In genomic region chr1:3774503-3775247, GRCh38 we compare ENCODE assay signal across 1 cellular context.
TF ChIP-seq lines count a peak whose summit lies in the region.

No MANE protein-coding gene starts in this region.

TF ChIP-seq in HEK293, 187 proteins besides CTCF, POLR2A, EP300 and RAD21 (continued from another document):
- no peak for TF ChIP-seq ZNF664 (tag by site-specific recombination; IDR thresholded peaks at IDR 0.05)
- TF ChIP-seq GLIS1 (tag by site-specific recombination; IDR thresholded peaks at IDR 0.05) = peak; percentile 43; the same call in 1 of the 2 replicates
TF ChIP-seq in HEK293: peak in this region for 2.
